36 cellular contexts compared by ENCODE assay signal in the genomic region with DNA sequence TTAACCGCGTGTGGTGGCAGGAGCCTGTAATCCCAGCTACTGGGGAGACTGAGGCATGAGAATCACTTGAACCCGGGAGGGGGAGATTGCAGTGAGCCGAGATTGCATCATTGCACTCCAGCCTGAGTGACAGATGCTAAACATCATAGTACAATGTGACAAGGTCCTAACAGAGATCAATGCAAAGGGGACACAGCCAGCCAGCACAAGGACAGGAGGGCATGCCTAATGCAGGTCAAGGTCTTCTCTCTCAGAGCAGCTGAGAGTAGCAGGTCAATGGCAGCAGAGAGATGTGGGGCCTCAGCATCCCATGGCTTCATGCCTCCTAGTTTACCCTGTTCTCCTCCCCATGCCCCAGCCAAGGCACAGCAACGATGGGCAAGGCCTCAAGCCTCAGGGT. TPM values are rescaled to one million over a fixed set of nuclear protein-coding genes. Genes with fewer than 3 reads are reported as not detected.
"Had no signal": no experiment of that assay in that cellular context is flagged by ENCODE, and none has a peak within 500 bp of the region (broad histone marks: within the 10 kb centered on the region; RNA-seq: fewer than 3 reads in every experiment).

No MANE protein-coding gene starts in this region.

- ATAC-seq: activated CD8-positive, alpha-beta T cell treated with anti-CD3 and anti-CD28 coated beads, Interleukin-2, amount 10 ng/mL, durations not matched to agents 7 days and 5 days; activated T-cell treated with anti-CD3 and anti-CD28 coated beads, Interleukin-2, amount 50 U/mL, for 4 hours; effector memory CD8-positive, alpha-beta T cell; esophagus mucosa; heart left ventricle; left lung; mucosa of descending colon; natural killer cell treated with Interleukin-12 subunit alpha and Interleukin-12 subunit beta and Interleukin-15 and Interleukin-18, amount 100 ng/mL, for 72 hours; pancreas; psoas muscle; stimulated activated effector memory CD8-positive, alpha-beta T cell treated with anti-CD3 and anti-CD28 coated beads, Interleukin-12 subunit alpha, Interleukin-12 subunit beta, amount 100 ng/mL, for 72 hours; upper lobe of right lung had no signal

- H3K4me3 ChIP-seq: heart left ventricle, left lung, mucosa of descending colon, pancreas, psoas muscle, sigmoid colon, SK-N-MC, thyroid gland, upper lobe of right lung had no signal

- H3K36me3 ChIP-seq: brain microvascular endothelial cell, heart left ventricle, left lung, pancreas, sigmoid colon, thyroid gland, upper lobe of right lung, WERI-Rb-1 had no signal

- H3K4me3 Mint-ChIP-seq: activated CD8-positive, alpha-beta T cell treated with anti-CD3 and anti-CD28 coated beads, Interleukin-2, amount 10 ng/mL, durations not matched to agents 7 days and 5 days; activated naive CD4-positive, alpha-beta T cell treated with anti-CD3 and anti-CD28 coated beads for 36 hours; activated naive CD8-positive, alpha-beta T cell treated with anti-CD3 and anti-CD28 coated beads, Interleukin-2, amount 10 ng/mL, durations not matched to agents 7 days and 5 days; activated T-cell treated with anti-CD3 and anti-CD28 coated beads, Interleukin-2, amount 50 U/mL, for 4 hours; effector memory CD8-positive, alpha-beta T cell; natural killer cell treated with Interleukin-12 subunit alpha and Interleukin-12 subunit beta and Interleukin-15 and Interleukin-18, amount 100 ng/mL, for 72 hours; stimulated activated effector memory CD8-positive, alpha-beta T cell treated with anti-CD3 and anti-CD28 coated beads, Interleukin-12 subunit alpha, Interleukin-12 subunit beta, amount 100 ng/mL, for 72 hours; stimulated activated naive CD8-positive, alpha-beta T cell treated with anti-CD3 and anti-CD28 coated beads, Interleukin-15, Interleukin-2, amounts not matched to agents 100 ng/mL and 50 ng/mL, for 24 hours had no signal

- H3K4me1 Mint-ChIP-seq: activated naive CD8-positive, alpha-beta T cell treated with anti-CD3 and anti-CD28 coated beads, Interleukin-2, amount 10 ng/mL, durations not matched to agents 7 days and 5 days; stimulated activated effector memory CD8-positive, alpha-beta T cell treated with anti-CD3 and anti-CD28 coated beads, Interleukin-12 subunit alpha, Interleukin-12 subunit beta, amount 100 ng/mL, for 72 hours had no signal

- H3K27ac Mint-ChIP-seq: activated CD8-positive, alpha-beta T cell treated with anti-CD3 and anti-CD28 coated beads, Interleukin-2, amount 10 ng/mL, durations not matched to agents 7 days and 5 days; activated naive CD4-positive, alpha-beta T cell treated with anti-CD3 and anti-CD28 coated beads for 36 hours; activated naive CD8-positive, alpha-beta T cell treated with anti-CD3 and anti-CD28 coated beads, Interleukin-2, amount 10 ng/mL, durations not matched to agents 7 days and 5 days; effector memory CD8-positive, alpha-beta T cell; natural killer cell treated with Interleukin-12 subunit alpha and Interleukin-12 subunit beta and Interleukin-15 and Interleukin-18, amount 100 ng/mL, for 72 hours; stimulated activated effector memory CD8-positive, alpha-beta T cell treated with anti-CD3 and anti-CD28 coated beads, Interleukin-12 subunit alpha, Interleukin-12 subunit beta, amount 100 ng/mL, for 72 hours; stimulated activated naive CD8-positive, alpha-beta T cell treated with anti-CD3 and anti-CD28 coated beads, Interleukin-15, Interleukin-2, amounts not matched to agents 100 ng/mL and 50 ng/mL, for 24 hours had no signal

- H3K9me3 Mint-ChIP-seq: activated naive CD4-positive, alpha-beta T cell treated with anti-CD3 and anti-CD28 coated beads for 36 hours; activated naive CD8-positive, alpha-beta T cell treated with anti-CD3 and anti-CD28 coated beads, Interleukin-2, amount 10 ng/mL, durations not matched to agents 7 days and 5 days; activated T-cell treated with anti-CD3 and anti-CD28 coated beads, Interleukin-2, amount 50 U/mL, for 4 hours; effector memory CD8-positive, alpha-beta T cell; natural killer cell treated with Interleukin-12 subunit alpha and Interleukin-12 subunit beta and Interleukin-15 and Interleukin-18, amount 100 ng/mL, for 72 hours; stimulated activated effector memory CD8-positive, alpha-beta T cell treated with anti-CD3 and anti-CD28 coated beads, Interleukin-12 subunit alpha, Interleukin-12 subunit beta, amount 100 ng/mL, for 72 hours; stimulated activated naive CD8-positive, alpha-beta T cell treated with anti-CD3 and anti-CD28 coated beads, Interleukin-15, Interleukin-2, amounts not matched to agents 100 ng/mL and 50 ng/mL, for 24 hours had no signal

- DNase-seq: activated CD4-positive, alpha-beta T cell treated with anti-CD3 and anti-CD28 coated beads, Interleukin-2, amount 50 U/mL, for 1 hour; activated CD4-positive, CD25-positive, alpha-beta regulatory T cell treated with anti-CD3 and anti-CD28 coated beads, Interleukin-2, amount 50 U/mL, for 72 hours; activated CD8-positive, alpha-beta T cell treated with anti-CD3 and anti-CD28 coated beads, Interleukin-2, amount 10 ng/mL, durations not matched to agents 7 days and 5 days; activated naive CD4-positive, alpha-beta T cell treated with anti-CD3 and anti-CD28 coated beads for 36 hours; activated naive CD8-positive, alpha-beta T cell treated with anti-CD3 and anti-CD28 coated beads, Interleukin-2, amount 10 ng/mL, durations not matched to agents 7 days and 5 days; activated T-cell treated with anti-CD3 and anti-CD28 coated beads, Interleukin-2, amount 50 U/mL, for 4 hours; amniotic stem cell; brain microvascular endothelial cell; cortex of kidney; effector memory CD8-positive, alpha-beta T cell; foreskin fibroblast; kidney glomerular epithelial cell; left lung; psoas muscle; sigmoid colon; small intestine; stimulated activated CD4-positive, alpha-beta T cell treated with anti-CD3 and anti-CD28 coated beads, Interleukin-4, amount 100 ng/mL, for 24 hours; substantia nigra; thyroid gland; upper lobe of right lung; WERI-Rb-1 had no signal

- H3K9me3 ChIP-seq: heart left ventricle, left lung, mucosa of descending colon, pancreas, psoas muscle, sigmoid colon, thyroid gland, upper lobe of right lung had no signal

- H3K27ac ChIP-seq: brain microvascular endothelial cell, heart left ventricle, left lung, pancreas, psoas muscle, sigmoid colon, SK-N-MC, thyroid gland, upper lobe of right lung, WERI-Rb-1 had no signal

- H3K27me3 ChIP-seq: brain microvascular endothelial cell, heart left ventricle, left lung, pancreas, sigmoid colon, thyroid gland, upper lobe of right lung had no signal

- H3K4me1 ChIP-seq: heart left ventricle, left lung, pancreas, psoas muscle, sigmoid colon, thyroid gland, upper lobe of right lung had no signal

- H3K36me3 Mint-ChIP-seq: activated naive CD8-positive, alpha-beta T cell treated with anti-CD3 and anti-CD28 coated beads, Interleukin-2, amount 10 ng/mL, durations not matched to agents 7 days and 5 days; natural killer cell treated with Interleukin-12 subunit alpha and Interleukin-12 subunit beta and Interleukin-15 and Interleukin-18, amount 100 ng/mL, for 72 hours; stimulated activated effector memory CD8-positive, alpha-beta T cell treated with anti-CD3 and anti-CD28 coated beads, Interleukin-12 subunit alpha, Interleukin-12 subunit beta, amount 100 ng/mL, for 72 hours had no signal

RNA-seq across cellular contexts. Expression of gene KCNE2, which starts 8.5 kb away (rescaled TPM):
- total RNA-seq: activated CD8-positive, alpha-beta T cell treated with anti-CD3 and anti-CD28 coated beads, Interleukin-2, amount 10 ng/mL, durations not matched to agents 7 days and 5 days; activated naive CD4-positive, alpha-beta T cell treated with anti-CD3 and anti-CD28 coated beads for 36 hours; activated naive CD8-positive, alpha-beta T cell treated with anti-CD3 and anti-CD28 coated beads, Interleukin-2, amount 10 ng/mL, durations not matched to agents 7 days and 5 days; activated T-cell treated with anti-CD3 and anti-CD28 coated beads, Interleukin-2, amount 50 U/mL, for 4 hours; endothelial cell of umbilical vein; esophagus mucosa; heart left ventricle; left lung; lung microvascular endothelial cell; mesenteric fat pad; myocyte; natural killer cell treated with Interleukin-12 subunit alpha and Interleukin-12 subunit beta and Interleukin-15 and Interleukin-18, amount 100 ng/mL, for 72 hours; pancreas; T-helper 1 cell treated with Interleukin-12 subunit alpha and Interleukin-12 subunit beta and Interleukin-4 antibody, amounts not matched to agents 30 ng/mL and 1 ng/mL, for 36 hours had no signal
- polyA plus RNA-seq: endothelial cell of umbilical vein, pancreas had no signal

RNA-seq across cellular contexts. Expression of gene SMIM34, which starts 51.4 kb away (rescaled TPM):
- total RNA-seq: activated CD8-positive, alpha-beta T cell treated with anti-CD3 and anti-CD28 coated beads, Interleukin-2, amount 10 ng/mL, durations not matched to agents 7 days and 5 days; activated naive CD4-positive, alpha-beta T cell treated with anti-CD3 and anti-CD28 coated beads for 36 hours; activated naive CD8-positive, alpha-beta T cell treated with anti-CD3 and anti-CD28 coated beads, Interleukin-2, amount 10 ng/mL, durations not matched to agents 7 days and 5 days; activated T-cell treated with anti-CD3 and anti-CD28 coated beads, Interleukin-2, amount 50 U/mL, for 4 hours; astrocyte; cerebellum; endothelial cell of umbilical vein; esophagus mucosa; lung microvascular endothelial cell; mesenteric fat pad; mucosa of descending colon; myocyte; natural killer cell treated with Interleukin-12 subunit alpha and Interleukin-12 subunit beta and Interleukin-15 and Interleukin-18, amount 100 ng/mL, for 72 hours; pancreas; psoas muscle; sigmoid colon; T-helper 1 cell treated with Interleukin-12 subunit alpha and Interleukin-12 subunit beta and Interleukin-4 antibody, amounts not matched to agents 30 ng/mL and 1 ng/mL, for 36 hours; thyroid gland; upper lobe of right lung had no signal
- polyA plus RNA-seq: endothelial cell of umbilical vein, heart left ventricle, pancreas, psoas muscle, sigmoid colon, small intestine had no signal
